Comparison of ENCODE assay signal across 16 cellular contexts in the genomic region with DNA sequence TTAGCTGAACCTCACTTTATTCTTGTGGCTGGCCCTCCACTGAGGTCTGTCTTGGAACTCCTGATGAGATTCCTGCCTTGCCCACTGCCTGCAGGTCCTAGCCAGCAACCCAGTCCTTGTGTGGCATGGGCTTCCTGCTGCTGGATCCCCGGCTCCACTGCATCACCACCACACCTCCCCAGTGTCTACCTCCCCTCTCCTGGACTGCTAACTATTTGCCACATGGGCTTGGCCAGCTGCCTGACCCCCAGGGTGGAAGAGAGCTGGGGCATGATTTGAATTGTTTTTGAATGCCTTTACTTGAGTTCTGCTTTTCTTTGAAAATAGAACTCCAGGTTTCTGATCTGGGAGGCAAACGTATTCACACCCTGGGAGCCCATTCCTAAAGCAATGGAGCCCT. TPM values are rescaled to one million over a fixed set of nuclear protein-coding genes. Genes with fewer than 3 reads are reported as not detected.
DNase-seq lines count a peak whose midpoint lies in the region; ATAC-seq and TF ChIP-seq lines count a peak whose summit lies in the region.
"Had no signal": no experiment of that assay in that cellular context is flagged by ENCODE, and none has a peak within 500 bp of the region (broad histone marks: within the 10 kb centered on the region; RNA-seq: fewer than 3 reads in every experiment).

No MANE protein-coding gene starts in this region.

- H3K4me2 ChIP-seq in osteoblast (ENCODE audit: insufficient read depth, low read length) = no peak overlapping the region

- CTCF ChIA-PET in HEK293 (lab: Yijun Ruan, JAX) = interaction anchor here (0.5 kb wide), 1 partner anchor 65 kb away, joined by 3 read pairs; no protein-coding TSS in a partner anchor
- CTCF ChIA-PET in CD8-positive, alpha-beta T cell (lab: Charles Lee) = no interaction called here

- H3K27me3 ChIP-seq in osteoblast (ENCODE audit: insufficient read depth, low read length) = no peaks in the 10 kb centered on the region
- no peaks in the 10 kb centered on the region for H3K27me3 ChIP-seq in CD8-positive, alpha-beta T cell (ENCODE audit: insufficient read depth, low read length)
- H3K27me3 ChIP-seq in testis = no peaks in the 10 kb centered on the region
- H3K27me3 ChIP-seq in uterus = no peaks in the 10 kb centered on the region

- H3K27me3 Mint-ChIP-seq in CD8-positive, alpha-beta T cell (ENCODE audit: low read depth) = peaks cover 4% of the 10 kb centered on the region

- no peak for TF ChIP-seq CTCF in AG10803 (conservative IDR thresholded peaks at IDR 0.05; ENCODE audit: low read length)
- TF ChIP-seq CTCF in HEK293 (tag by site-specific recombination; IDR thresholded peaks at IDR 0.05) = no peak
- no peak for TF ChIP-seq CTCF in osteoblast (IDR thresholded peaks at IDR 0.05; ENCODE audit: extremely low read depth, low read depth, low read length)
- TF ChIP-seq CTCF in CD8-positive, alpha-beta T cell (IDR thresholded peaks at IDR 0.05) = no peak
- no peak for TF ChIP-seq CTCF in testis (IDR thresholded peaks at IDR 0.05)
- TF ChIP-seq CTCF in uterus (IDR thresholded peaks at IDR 0.05) = no peak

- WGBS in testis, 2 donors = 57 to 73% methylated on average over 2 of the region's 2 CpGs

- no peak for ATAC-seq in CD8-positive, alpha-beta T cell

- no peaks in the 10 kb centered on the region for H3K4me1 Mint-ChIP-seq in CD8-positive, alpha-beta T cell (ENCODE audit: low read depth)
- H3K4me1 Mint-ChIP-seq: IgD-negative memory B cell had no signal

- no peaks in the 10 kb centered on the region for H4K20me1 ChIP-seq in osteoblast (ENCODE audit: insufficient read depth, low read length)

- intact Hi-C loops in CD8-positive, alpha-beta T cell (cut with DNase I, micrococcal nuclease) = no loop called here
- intact Hi-C loops in testis (cut with DNase I; ENCODE audit: low total_unique reads) (no loop called here), uterus (cut with DNase I; ENCODE audit: low total_unique reads) (no loop called here)

- TF ChIP-seq POLR2A in testis (IDR thresholded peaks at IDR 0.05) = no peak
- TF ChIP-seq POLR2A in uterus (IDR thresholded peaks at IDR 0.05) = no peak

- H3K9me3 Mint-ChIP-seq in CD8-positive, alpha-beta T cell = no peaks in the 10 kb centered on the region

- H3K4me3 Mint-ChIP-seq in CD8-positive, alpha-beta T cell = no peak overlapping the region
- H3K4me3 Mint-ChIP-seq: IgD-negative memory B cell had no signal

- H3K9me3 ChIP-seq in HEK293 (ENCODE audit: control insufficient read depth, insufficient read depth, low read depth, low read length) (no peaks in the 10 kb centered on the region), osteoblast (ENCODE audit: low read depth, low read length) (no peaks in the 10 kb centered on the region), testis (no peaks in the 10 kb centered on the region), uterus (no peaks in the 10 kb centered on the region)
- H3K9me3 ChIP-seq in CD8-positive, alpha-beta T cell (ENCODE audit: low read length) = no peaks in the 10 kb centered on the region

- H3K79me2 ChIP-seq in osteoblast (ENCODE audit: insufficient read depth, low read length) = no peaks in the 10 kb centered on the region

- no peaks in the 10 kb centered on the region for H3K4me1 ChIP-seq in HEK293 (ENCODE audit: control insufficient read depth, insufficient read depth, low read length)
- H3K4me1 ChIP-seq in osteoblast (ENCODE audit: insufficient read depth, low read length) = peaks cover 12% of the 10 kb centered on the region
- H3K4me1 ChIP-seq in CD8-positive, alpha-beta T cell (ENCODE audit: insufficient read depth, low read length) = no peaks in the 10 kb centered on the region
- H3K4me1 ChIP-seq in testis = no peaks in the 10 kb centered on the region
- no peaks in the 10 kb centered on the region for H3K4me1 ChIP-seq in uterus

- POLR2A ChIA-PET in HEK293 (lab: Yijun Ruan, JAX) = no interaction called here
- POLR2A ChIA-PET in CD8-positive, alpha-beta T cell (lab: Charles Lee) = interaction anchor here (1.0 kb wide), 1 partner anchor 12 kb away, joined by 3 read pairs; no protein-coding TSS in a partner anchor

- DNase-seq in AG10803 (ENCODE audit: low read depth) (peak; percentile 27), cerebellar cortex (ENCODE audit: low spot score) (peak; percentile 76), osteoblast (ENCODE audit: insufficient read length, low spot score, missing footprints) (no peak), testis (no peak), uterus (no peak)
- DNase-seq in activated CD4-positive, alpha-beta T cell treated with anti-CD3 and anti-CD28 coated beads, Interleukin-2, amount 50 U/mL, for 1 hour = no peak
- no peak for DNase-seq in CD8-positive, alpha-beta T cell
- DNase-seq: C1 segment of cervical spinal cord, HCEC 1CT, NCI-H2227 treated with DMSO at 0.1 percent for 48 hours, NCI-H526 treated with DMSO at 0.1 percent for 48 hours had no signal

- H3K4me3 ChIP-seq in AG10803 (ENCODE audit: low read length) (no peak overlapping the region), HEK293 (ENCODE audit: low read depth, low read length) (no peak overlapping the region), osteoblast (ENCODE audit: insufficient read depth, low read length) (no peak overlapping the region), testis (no peak overlapping the region), uterus (no peak overlapping the region)
- H3K4me3 ChIP-seq in CD8-positive, alpha-beta T cell (ENCODE audit: low read depth, low read length) = no peak overlapping the region

- H3K27ac Mint-ChIP-seq in CD8-positive, alpha-beta T cell = no peak overlapping the region
- H3K27ac Mint-ChIP-seq: IgD-negative memory B cell had no signal

- H2AFZ ChIP-seq in osteoblast (ENCODE audit: low read length) = peak overlapping the region; percentile 23

- no peaks in the 10 kb centered on the region for H3K36me3 Mint-ChIP-seq in CD8-positive, alpha-beta T cell
- H3K36me3 Mint-ChIP-seq: IgD-negative memory B cell had no signal

- no peaks in the 10 kb centered on the region for H3K36me3 ChIP-seq in HEK293 (ENCODE audit: control insufficient read depth in 2 of 2, insufficient read depth in 1 of 2, low read length in 2 of 2)
- H3K36me3 ChIP-seq in osteoblast (ENCODE audit: insufficient read depth, low read length) = no peaks in the 10 kb centered on the region
- no peaks in the 10 kb centered on the region for H3K36me3 ChIP-seq in CD8-positive, alpha-beta T cell (ENCODE audit: insufficient read depth, low read length)
- H3K36me3 ChIP-seq in testis (ENCODE audit: low read depth, missing control alignments) = no peaks in the 10 kb centered on the region
- H3K36me3 ChIP-seq in uterus = no peaks in the 10 kb centered on the region

- no peak overlapping the region for H3K27ac ChIP-seq in HEK293 (ENCODE audit: extremely low read depth, low read depth, low read length)
- H3K27ac ChIP-seq in osteoblast (ENCODE audit: low read depth, low read length) = no peak overlapping the region
- no peak overlapping the region for H3K27ac ChIP-seq in CD8-positive, alpha-beta T cell (ENCODE audit: low read depth, low read length)
- H3K27ac ChIP-seq in testis = no peak overlapping the region
- no peak overlapping the region for H3K27ac ChIP-seq in uterus

TF ChIP-seq in HEK293, 187 proteins besides CTCF, POLR2A, EP300 and RAD21:
- peak; percentile 59 for TF ChIP-seq ZIC2 (tag by site-specific recombination; IDR thresholded peaks at IDR 0.05)
- TF ChIP-seq GLIS1 (tag by site-specific recombination; IDR thresholded peaks at IDR 0.05) = peak; percentile 99
- no peak for TF ChIP-seq YY1 (tag by site-specific recombination; IDR thresholded peaks at IDR 0.05)
- TF ChIP-seq, protein P1, sequence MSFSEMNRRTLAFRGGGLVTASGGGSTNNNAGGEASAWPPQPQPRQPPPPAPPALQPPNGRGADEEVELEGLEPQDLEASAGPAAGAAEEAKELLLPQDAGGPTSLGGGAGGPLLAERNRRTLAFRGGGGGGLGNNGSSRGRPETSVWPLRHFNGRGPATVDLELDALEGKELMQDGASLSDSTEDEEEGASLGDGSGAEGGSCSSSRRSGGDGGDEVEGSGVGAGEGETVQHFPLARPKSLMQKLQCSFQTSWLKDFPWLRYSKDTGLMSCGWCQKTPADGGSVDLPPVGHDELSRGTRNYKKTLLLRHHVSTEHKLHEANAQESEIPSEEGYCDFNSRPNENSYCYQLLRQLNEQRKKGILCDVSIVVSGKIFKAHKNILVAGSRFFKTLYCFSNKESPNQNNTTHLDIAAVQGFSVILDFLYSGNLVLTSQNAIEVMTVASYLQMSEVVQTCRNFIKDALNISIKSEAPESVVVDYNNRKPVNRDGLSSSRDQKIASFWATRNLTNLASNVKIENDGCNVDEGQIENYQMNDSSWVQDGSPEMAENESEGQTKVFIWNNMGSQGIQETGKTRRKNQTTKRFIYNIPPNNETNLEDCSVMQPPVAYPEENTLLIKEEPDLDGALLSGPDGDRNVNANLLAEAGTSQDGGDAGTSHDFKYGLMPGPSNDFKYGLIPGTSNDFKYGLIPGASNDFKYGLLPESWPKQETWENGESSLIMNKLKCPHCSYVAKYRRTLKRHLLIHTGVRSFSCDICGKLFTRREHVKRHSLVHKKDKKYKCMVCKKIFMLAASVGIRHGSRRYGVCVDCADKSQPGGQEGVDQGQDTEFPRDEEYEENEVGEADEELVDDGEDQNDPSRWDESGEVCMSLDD (tag by site-specific recombination; IDR thresholded peaks at IDR 0.05) = no peak
- no peak for TF ChIP-seq ZNF16 (tag by site-specific recombination; IDR thresholded peaks at IDR 0.05; ENCODE audit: low read depth)
- TF ChIP-seq MEIS1 (CRISPR knock-in tag; IDR thresholded peaks at IDR 0.05; ENCODE audit: borderline replicate concordance) = no peak
- TF ChIP-seq ZNF335 (tag by site-specific recombination; conservative IDR thresholded peaks at IDR 0.05) = no peak
- no peak for TF ChIP-seq ZNF324 (tag by site-specific recombination; IDR thresholded peaks at IDR 0.05)

RNA-seq across cellular contexts. Expression of gene SPAG17, which starts 41.2 kb away (rescaled TPM):
- total RNA-seq in osteoblast = 0.59 and 3.3 TPM in 2 replicates
- total RNA-seq in CD8-positive, alpha-beta T cell = not detected
- total RNA-seq in testis = 10 to 100 TPM; 34.6 to 95.7 TPM
- 38.7 TPM for polyA plus RNA-seq in testis (ENCODE audit: insufficient read depth, low read depth, low replicate concordance)
- total RNA-seq in uterus = 1 to 10 TPM in 2 of 4 donors, not detected in 2; 1.1 to 7.7 TPM
- total RNA-seq: HT-29, LHCN-M2, OCI-LY7 had no signal
- polyA plus RNA-seq: IgD-negative memory B cell had no signal

Comparison
In these comparisons a context has a peak if more than half of its experiments do, and no peak if none do; other contexts are left out.
1. DNase-seq: peak in AG10803 (single experiment) and cerebellar cortex (single experiment); none in osteoblast (single experiment), activated CD4-positive, alpha-beta T cell treated with anti-CD3 and anti-CD28 coated beads, Interleukin-2, amount 50 U/mL, for 1 hour (single experiment), CD8-positive, alpha-beta T cell (0 of 7), testis (single experiment) and uterus (0 of 2).